ENCODE assay signal across 16 cellular contexts in genomic region chr21:34761758-34762330, GRCh38.
"Had no signal": no experiment of that assay in that cellular context is flagged by ENCODE, and none has a peak within 500 bp of the region (broad histone marks: within the 10 kb centered on the region; RNA-seq: fewer than 3 reads in every experiment).

No MANE protein-coding gene starts in this region.

- ATAC-seq: body of pancreas; left colon; natural killer cell treated with Interleukin-12 subunit alpha and Interleukin-12 subunit beta and Interleukin-15 and Interleukin-18, amount 100 ng/mL, for 72 hours; T-cell had no signal

- FAIRE-seq: endothelial cell of umbilical vein had no signal

- H3K27me3 ChIP-seq: body of pancreas, sigmoid colon had no signal

- H3K4me1 ChIP-seq: body of pancreas, psoas muscle, sigmoid colon had no signal

- H3K36me3 ChIP-seq: sigmoid colon had no signal

- H3K9me3 ChIP-seq: body of pancreas, psoas muscle had no signal

- DNase-seq: activated CD4-positive, alpha-beta memory T cell treated with anti-CD3 and anti-CD28 coated beads, Interleukin-2, amount 10 ng/mL, durations not matched to agents 7 days and 5 days; activated CD8-positive, alpha-beta memory T cell treated with anti-CD3 and anti-CD28 coated beads, Interleukin-2, amount 50 U/mL, for 4 hours; activated naive CD4-positive, alpha-beta T cell treated with anti-CD3 and anti-CD28 coated beads for 36 hours; body of pancreas; left colon; nucleus accumbens; psoas muscle; sigmoid colon; stimulated activated CD4-positive, alpha-beta T cell treated with anti-CD3 and anti-CD28 coated beads, Interleukin-12 subunit alpha, Interleukin-12 subunit beta, amount 100 ng/mL, for 4 hours; stimulated activated naive CD4-positive, alpha-beta T cell; T-cell; T1000; trophoblast cell had no signal

- H3K4me3 ChIP-seq: body of pancreas, psoas muscle, sigmoid colon had no signal

- H3K27ac ChIP-seq: body of pancreas, psoas muscle, sigmoid colon, VCaP had no signal
